18 cellular contexts compared by ENCODE assay signal in genomic region chr4:175540732-175541131, GRCh38.
DNase-seq lines count a peak whose midpoint lies in the region; ATAC-seq and TF ChIP-seq lines count a peak whose summit lies in the region.
"Had no signal": no experiment of that assay in that cellular context is flagged by ENCODE, and none has a peak within 500 bp of the region (broad histone marks: within the 10 kb centered on the region; RNA-seq: fewer than 3 reads in every experiment).

No MANE protein-coding gene starts in this region.

- no peak overlapping the region for H3K4me3 Mint-ChIP-seq in stimulated activated memory B cell treated with anti-CD40 and anti-IgM and Interleukin-4, amounts not matched to agents 10 μg/mL and 1 μg/mL and 100 μg/mL, for 72 hours
- H3K4me3 Mint-ChIP-seq: CD14-positive monocyte; CD8-positive, alpha-beta T cell; HFFc6 had no signal

- DNase-seq in activated effector memory CD4-positive, alpha-beta T cell treated with anti-CD3 and anti-CD28 coated beads, Interleukin-2, amount 50 U/mL, for 16 hours = peak; percentile 57
- DNase-seq in activated effector memory CD4-positive, alpha-beta T cell treated with Interleukin-2 at 50 U/mL for 16 hours = no peak
- no peak for DNase-seq in RWPE2 (ENCODE audit: low spot score)
- peak; percentile 92 for DNase-seq in left lobe of liver (ENCODE audit: low spot score)
- DNase-seq in DMS53 (lab: John Stamatoyannopoulos, UW) = no peak
- DNase-seq: CD8-positive, alpha-beta T cell; COR-L47; GF-D8; GOT3; HFFc6; IMR-90 had no signal

- H3K27ac Mint-ChIP-seq in stimulated activated memory B cell treated with anti-CD40 and anti-IgM and Interleukin-4, amounts not matched to agents 10 μg/mL and 1 μg/mL and 100 μg/mL, for 72 hours = no peak overlapping the region
- H3K27ac Mint-ChIP-seq: CD14-positive monocyte; CD8-positive, alpha-beta T cell; HFFc6 had no signal

- ATAC-seq in RWPE2 (ENCODE audit: low read depth) (no peak), left lobe of liver (peak; percentile 93), GM19455 (IDR thresholded peaks at IDR 0.05; ENCODE audit: unreplicated experiment) (no peak), HG02973 (IDR thresholded peaks at IDR 0.05; ENCODE audit: unreplicated experiment) (no peak)
- peak; percentile 16 for ATAC-seq in stimulated activated memory B cell treated with anti-CD40 and anti-IgM and Interleukin-4, amounts not matched to agents 10 μg/mL and 1 μg/mL and 100 μg/mL, for 72 hours
- ATAC-seq: CD8-positive, alpha-beta T cell had no signal

- no peaks in the 10 kb centered on the region for H3K9me3 ChIP-seq in RWPE2 (ENCODE audit: severe bottlenecking)
- H3K9me3 ChIP-seq: HAP-1 had no signal

- no peaks in the 10 kb centered on the region for H3K4me1 Mint-ChIP-seq in stimulated activated memory B cell treated with anti-CD40 and anti-IgM and Interleukin-4, amounts not matched to agents 10 μg/mL and 1 μg/mL and 100 μg/mL, for 72 hours
- H3K4me1 Mint-ChIP-seq: CD14-positive monocyte had no signal

- peaks cover 17% of the 10 kb centered on the region for H3K4me1 ChIP-seq in RWPE2 (ENCODE audit: insufficient read depth, poor library complexity, severe bottlenecking)
- H3K4me1 ChIP-seq: HAP-1 had no signal

- no peaks in the 10 kb centered on the region for H3K27me3 ChIP-seq in RWPE2 (ENCODE audit: insufficient read depth, poor library complexity, severe bottlenecking)

- no peaks in the 10 kb centered on the region for H3K27me3 Mint-ChIP-seq in stimulated activated memory B cell treated with anti-CD40 and anti-IgM and Interleukin-4, amounts not matched to agents 10 μg/mL and 1 μg/mL and 100 μg/mL, for 72 hours

- H3K27ac ChIP-seq in RWPE2 (ENCODE audit: poor library complexity, severe bottlenecking) = peak overlapping the region; percentile 30
- H3K27ac ChIP-seq: 22Rv1, HL-60 had no signal

- TF ChIP-seq CTCF in RWPE2 (IDR thresholded peaks at IDR 0.05; ENCODE audit: poor library complexity, severe bottlenecking) = no peak

- H3K36me3 Mint-ChIP-seq in stimulated activated memory B cell treated with anti-CD40 and anti-IgM and Interleukin-4, amounts not matched to agents 10 μg/mL and 1 μg/mL and 100 μg/mL, for 72 hours = no peaks in the 10 kb centered on the region
- H3K36me3 Mint-ChIP-seq: CD14-positive monocyte; CD8-positive, alpha-beta T cell had no signal

- peaks cover 6% of the 10 kb centered on the region for H3K9me3 Mint-ChIP-seq in stimulated activated memory B cell treated with anti-CD40 and anti-IgM and Interleukin-4, amounts not matched to agents 10 μg/mL and 1 μg/mL and 100 μg/mL, for 72 hours
- H3K9me3 Mint-ChIP-seq: CD14-positive monocyte; CD8-positive, alpha-beta T cell; HFFc6 had no signal

- no peaks in the 10 kb centered on the region for H3K36me3 ChIP-seq in RWPE2 (ENCODE audit: low read depth)
- H3K36me3 ChIP-seq: HAP-1 had no signal

- no peak overlapping the region for H3K4me3 ChIP-seq in RWPE2 (ENCODE audit: severe bottlenecking)
- H3K4me3 ChIP-seq: HAP-1 had no signal

Comparison
In these comparisons a context has a peak if more than half of its experiments do, and no peak if none do; other contexts are left out.
1. DNase-seq: peak in activated effector memory CD4-positive, alpha-beta T cell treated with anti-CD3 and anti-CD28 coated beads, Interleukin-2, amount 50 U/mL, for 16 hours (single experiment) and left lobe of liver (single experiment); none in activated effector memory CD4-positive, alpha-beta T cell treated with Interleukin-2 at 50 U/mL for 16 hours (single experiment), RWPE2 (single experiment) and DMS53 (single experiment).
2. ATAC-seq: peak in left lobe of liver (single experiment) and stimulated activated memory B cell treated with anti-CD40 and anti-IgM and Interleukin-4, amounts not matched to agents 10 μg/mL and 1 μg/mL and 100 μg/mL, for 72 hours (single experiment); none in RWPE2 (single experiment), GM19455 (single experiment) and HG02973 (single experiment).